Comparison of ENCODE assay signal across 14 cellular contexts in genomic region chr2:25103287-25103871, GRCh38.
A peak's percentile ranks its signal among the peaks of the same experiment; 100 is the strongest.
DNase-seq lines count a peak whose midpoint lies in the region; ATAC-seq and TF ChIP-seq lines count a peak whose summit lies in the region.
"Had no signal": no experiment of that assay in that cellular context is flagged by ENCODE, and none has a peak within 500 bp of the region (broad histone marks: within the 10 kb centered on the region; RNA-seq: fewer than 3 reads in every experiment).

No MANE protein-coding gene starts in this region.

- POLR2A ChIA-PET in RWPE1 (lab: Yijun Ruan, JAX; ENCODE audit: low non-redundant PET): no interaction called here

- no peaks in the 10 kb centered on the region for H4K20me1 ChIP-seq in fibroblast of lung (ENCODE audit: control insufficient read depth, extremely low read depth, insufficient read depth, low read length)

- H3K9me3 ChIP-seq in fibroblast of lung (ENCODE audit: control insufficient read depth, insufficient read depth, low read depth, low read length) (no peaks in the 10 kb centered on the region), body of pancreas (no peaks in the 10 kb centered on the region)
- H3K9me3 ChIP-seq: right lobe of liver, testis had no signal

- H3K27me3 ChIP-seq in fibroblast of lung (ENCODE audit: control insufficient read depth, insufficient read depth, low read length) (no peaks in the 10 kb centered on the region), body of pancreas (no peaks in the 10 kb centered on the region)
- H3K27me3 ChIP-seq: right lobe of liver, testis had no signal

- ATAC-seq in left colon (no peak), body of pancreas (no peak)

- H3K4me1 ChIP-seq in fibroblast of lung (ENCODE audit: control insufficient read depth, extremely low read depth, insufficient read depth, low read length) (peaks cover 3% of the 10 kb centered on the region), body of pancreas (no peaks in the 10 kb centered on the region)
- H3K4me1 ChIP-seq: right lobe of liver had no signal

- intact Hi-C loops in left colon (cut with DNase I, micrococcal nuclease): no loop called here
- intact Hi-C loops in body of pancreas (cut with DNase I): no loop called here

- H3K36me3 ChIP-seq in fibroblast of lung (ENCODE audit: control insufficient read depth, insufficient read depth, low read length) (no peaks in the 10 kb centered on the region), body of pancreas (replicated peaks in 1 of 2; ENCODE audit: insufficient read depth in 1 of 2, low read depth in 2 of 2) (no peaks in the 10 kb centered on the region)
- H3K36me3 ChIP-seq: right lobe of liver had no signal

- CTCF ChIA-PET in RWPE1 (lab: Yijun Ruan, JAX): no interaction called here

- WGBS in body of pancreas, 2 donors: 74% methylated on average over 8 to 16 of the region's 16 CpGs

- no peak overlapping the region for H2AFZ ChIP-seq in fibroblast of lung (ENCODE audit: low read length)

- H3K9ac ChIP-seq in fibroblast of lung (ENCODE audit: insufficient read depth, low read length): no peak overlapping the region

- no peaks in the 10 kb centered on the region for H3K79me2 ChIP-seq in fibroblast of lung (ENCODE audit: control insufficient read depth, insufficient read depth, low read length)

- TF ChIP-seq CTCF in RWPE1 (conservative IDR thresholded peaks at IDR 0.05; ENCODE audit: low read depth) (no peak), fibroblast of lung (conservative IDR thresholded peaks at IDR 0.05 in 1 of 2, IDR thresholded peaks at IDR 0.05 in 1 of 2; ENCODE audit: low read depth in 1 of 2, low read length in 2 of 2) (no peak), body of pancreas (IDR thresholded peaks at IDR 0.05) (no peak)

- H3K4me3 ChIP-seq in fibroblast of lung (replicated peaks in 1 of 4; ENCODE audit: control extremely low read depth in 1 of 4, insufficient read depth in 1 of 4, low read depth in 3 of 4, low read length in 4 of 4) (no peak overlapping the region), skeletal muscle cell (ENCODE audit: low read depth, low read length) (no peak overlapping the region), body of pancreas (no peak overlapping the region)
- H3K4me3 ChIP-seq: right lobe of liver, testis had no signal

- no peak overlapping the region for H3K4me2 ChIP-seq in fibroblast of lung (ENCODE audit: extremely low read depth, insufficient read depth, low read length)

- H3K27ac ChIP-seq in RWPE1 (peak overlapping the region; percentile 9; the same call in 1 of the 2 replicates), fibroblast of lung (ENCODE audit: insufficient read depth, low read length) (no peak overlapping the region), body of pancreas (no peak overlapping the region)
- H3K27ac ChIP-seq: right lobe of liver, testis had no signal

- TF ChIP-seq POLR2A in body of pancreas (IDR thresholded peaks at IDR 0.05): no peak

- peak; percentile 87 for DNase-seq in GM04504 (ENCODE audit: low read depth)
- DNase-seq in RWPE1 (ENCODE audit: low spot score): peak; percentile 78
- peak; percentile 81 to 94 for DNase-seq in fibroblast of lung (ENCODE audit: low read depth in 2 of 2)
- peak; percentile 53 for DNase-seq in skeletal muscle cell (ENCODE audit: low read depth)
- no peak for DNase-seq in left colon
- DNase-seq in body of pancreas: no peak
- DNase-seq in cerebellar cortex (ENCODE audit: low spot score): no peak
- DNase-seq in HT-29 (ENCODE audit: low spot score): no peak
- DNase-seq: effector CD8-positive, alpha-beta T cell; KG1; NCI-H2171 treated with DMSO at 0.1 percent for 48 hours; OCI-M1; right lobe of liver; testis had no signal

Comparison
In these comparisons a context has a peak if more than half of its experiments do, and no peak if none do; other contexts are left out.
1. DNase-seq: peak in GM04504 (single experiment), RWPE1 (single experiment), fibroblast of lung (2 of 2) and skeletal muscle cell (single experiment); none in left colon (0 of 2), body of pancreas (0 of 4), cerebellar cortex (single experiment) and HT-29 (single experiment).